ENCODE assay signal across 8 cellular contexts in the genomic region with DNA sequence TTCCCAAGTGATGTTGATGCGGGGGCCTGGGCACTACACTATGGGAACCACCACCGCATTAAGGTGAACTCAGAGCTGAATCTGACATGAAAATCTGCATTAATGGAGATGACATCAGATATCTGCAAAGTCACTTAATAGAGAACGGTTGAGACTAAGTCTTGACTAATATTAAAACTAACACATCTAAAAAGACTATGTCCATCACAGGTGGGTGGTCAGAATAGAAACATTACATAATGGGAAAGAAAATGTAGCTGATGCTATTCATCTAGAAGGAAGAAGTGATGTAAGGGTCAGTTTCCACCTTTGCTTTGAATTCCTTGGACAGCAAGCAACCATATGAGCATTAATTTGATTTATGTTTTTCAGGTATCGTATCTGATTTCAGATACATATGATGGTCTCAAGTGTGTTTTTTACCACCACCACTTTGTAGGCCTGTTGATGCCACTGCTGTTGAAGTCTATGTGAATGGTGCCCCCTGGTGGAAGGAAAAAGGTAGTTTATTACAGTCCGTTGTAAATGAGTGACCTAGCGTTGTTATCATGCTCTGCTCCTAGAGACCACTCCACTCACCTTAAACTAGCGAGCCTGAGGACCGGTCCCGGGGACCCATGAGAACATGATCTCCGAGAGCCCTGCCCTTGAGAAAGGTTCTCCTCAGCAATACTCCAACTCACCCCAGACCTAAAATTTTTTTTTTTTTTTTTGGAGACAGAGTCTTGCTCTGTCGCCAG.
DNase-seq lines count a peak whose midpoint lies in the region; ATAC-seq, FAIRE-seq and TF ChIP-seq lines count a peak whose summit lies in the region.

No MANE protein-coding gene starts in this region.

- CTCF ChIA-PET in A549 (lab: Yijun Ruan, JAX), result interaction anchor here (0.6 to 3.9 kb wide), 28 partner anchors 10 to 293 kb away, joined by 3 to 32 read pairs (median 4); no protein-coding TSS in a partner anchor

- TF ChIP-seq CTCF in A549 (IDR thresholded peaks at IDR 0.05), result peak; percentile 59
- TF ChIP-seq CTCF in astrocyte of the cerebellum (IDR thresholded peaks at IDR 0.05; ENCODE audit: low read depth, low read length, missing control alignments), result peak; percentile 63
- peak; percentile 52 to 88 (median 74) for TF ChIP-seq CTCF in spleen (IDR thresholded peaks at IDR 0.05 in 8 of 11, conservative IDR thresholded peaks at IDR 0.05 in 3 of 11)

- DNase-seq in A549 (ENCODE audit: low read depth in 1 of 2, low spot score in 1 of 2), result peak; percentile 50 to 75
- DNase-seq in GM12892 (ENCODE audit: insufficient read length), result peak; percentile 24
- DNase-seq in NCI-H1105 (lab: John Stamatoyannopoulos, UW), result peak; percentile 61
- peak; percentile 76 for DNase-seq in SKM-1 treated with dmso at 0.1 percent for 144 hours (lab: John Stamatoyannopoulos, UW; ENCODE audit: unreplicated experiment)
- DNase-seq in astrocyte of the cerebellum (ENCODE audit: low read depth), result peak; percentile 81
- peak; percentile 18 to 79 for DNase-seq in hippocampal formation (lab: John Stamatoyannopoulos, UW)
- DNase-seq in spleen, result peak; percentile 74

- H3K36me3 ChIP-seq in spleen, result peaks cover 0 to 39% (median 0%) of the 10 kb centered on the region in 6 donors

- TF ChIP-seq RAD21 in A549 (conservative IDR thresholded peaks at IDR 0.05 in 1 of 2, IDR thresholded peaks at IDR 0.05 in 1 of 2), result peak; percentile 72 to 79

- H3K4me3 ChIP-seq in A549 (no peak overlapping the region), astrocyte of the cerebellum (ENCODE audit: low read depth, low read length) (no peak overlapping the region), spleen (no peak overlapping the region)

- TF ChIP-seq POLR2A in A549 (IDR thresholded peaks at IDR 0.05; ENCODE audit: low read length), result no peak
- TF ChIP-seq POLR2A in GM12892 (IDR thresholded peaks at IDR 0.05; ENCODE audit: low read depth, low read length), result no peak
- no peak for TF ChIP-seq POLR2A in spleen (IDR thresholded peaks at IDR 0.05)

- H3K9me3 ChIP-seq in A549 (no peaks in the 10 kb centered on the region), spleen (no peaks in the 10 kb centered on the region)

- ATAC-seq in A549, result peak; percentile 95 to 97
- peak; percentile 81 for ATAC-seq in HG02798 (IDR thresholded peaks at IDR 0.05; ENCODE audit: poor library complexity, unreplicated experiment)

- no peak overlapping the region for H3K4me2 ChIP-seq in A549

- WGBS in A549 (ENCODE audit: missing lambda C conversion rate), result 33% methylated on average over 11 of the region's 11 CpGs
- 49 to 62% (median 53%) methylated on average over 11 of the region's 11 CpGs for WGBS in spleen, 5 donors

- no peak for FAIRE-seq in A549 (lab: Jason Lieb, UNC)
- peak; percentile 73 for FAIRE-seq in GM12892 (lab: Jason Lieb, UNC)

- no peak overlapping the region for H3K27ac ChIP-seq in A549
- H3K27ac ChIP-seq in spleen, result no peak overlapping the region

- POLR2A ChIA-PET in A549 (lab: Yijun Ruan, JAX), result no interaction called here

- in situ Hi-C loops in astrocyte of the cerebellum (cut with HindIII; ENCODE audit: low sequenced_read_pairs), result no loop called here

- H3K4me1 ChIP-seq in A549 (no peaks in the 10 kb centered on the region), spleen (peaks cover 0 to 18% (median 0%) of the 10 kb centered on the region in 6 donors)

- intact Hi-C loops in spleen (cut with DNase I; ENCODE audit: low total_unique reads), result loop anchor here (5.0 kb wide), 2 partner anchors 205 to 280 kb away; no protein-coding TSS in a partner anchor

- no peaks in the 10 kb centered on the region for H3K27me3 ChIP-seq in spleen (replicated peaks in 1 of 7)

- TF ChIP-seq EP300 in A549 (IDR thresholded peaks at IDR 0.05), result no peak

TF ChIP-seq in A549, 52 proteins besides CTCF, POLR2A, EP300 and RAD21:
- TF ChIP-seq SMC3 (IDR thresholded peaks at IDR 0.05) (peak; percentile 80), CHD4 (IDR thresholded peaks at IDR 0.05; ENCODE audit: borderline replicate concordance) (no peak), ZSCAN20 (CRISPR knock-in tag; IDR thresholded peaks at IDR 0.05) (no peak), EHMT2 (IDR thresholded peaks at IDR 0.05; ENCODE audit: low read depth) (no peak)

Comparison
In these comparisons a context has a peak if more than half of its experiments do, and no peak if none do; other contexts are left out.
1. DNase-seq: peak in every context shown above with its lines; median percentile 81 in astrocyte of the cerebellum; 76 in SKM-1 treated with dmso at 0.1 percent for 144 hours; 74 in spleen; 62 in A549; 61 in NCI-H1105; 48 in hippocampal formation; 24 in GM12892.